9 cellular contexts compared by ENCODE assay signal in the genomic region with DNA sequence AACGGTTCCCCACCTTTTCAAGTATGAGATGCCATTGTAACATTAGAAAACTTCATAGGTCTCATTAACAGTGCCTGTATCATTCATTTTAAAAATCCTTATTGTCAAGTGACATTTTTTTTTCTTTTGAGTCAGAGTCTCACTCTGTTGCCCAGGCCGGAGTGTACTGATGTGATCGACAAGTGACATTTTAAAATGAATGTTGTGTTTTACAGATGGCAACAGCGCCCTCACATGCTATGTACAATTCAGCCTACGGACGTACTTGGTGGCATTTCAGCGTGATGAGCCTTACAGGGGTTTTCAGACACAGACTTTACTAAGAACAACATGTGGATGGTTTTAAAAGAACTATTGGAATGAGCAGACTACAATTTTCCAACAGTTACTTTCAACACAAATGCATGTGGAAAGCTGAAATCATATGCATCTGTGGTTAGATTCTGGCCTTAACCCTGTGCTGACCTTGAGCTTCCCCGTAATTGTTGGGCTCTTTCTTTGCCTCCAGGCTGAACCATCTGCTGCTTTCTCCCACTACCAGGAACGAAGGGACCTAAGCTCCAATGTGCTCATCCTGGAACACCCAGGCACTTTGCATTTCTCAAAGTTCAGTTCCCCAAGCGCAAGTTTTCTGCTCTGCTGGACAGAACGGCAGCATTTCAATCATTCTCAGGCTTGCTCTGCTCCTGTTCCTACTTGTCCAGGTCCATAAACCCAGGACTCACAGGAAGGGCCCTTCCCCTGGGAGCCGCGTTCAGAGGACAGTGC.
A peak's percentile ranks its signal among the peaks of the same experiment; 100 is the strongest.
DNase-seq lines count a peak whose midpoint lies in the region; ATAC-seq, FAIRE-seq and TF ChIP-seq lines count a peak whose summit lies in the region.
"Had no signal": no experiment of that assay in that cellular context is flagged by ENCODE, and none has a peak within 500 bp of the region (broad histone marks: within the 10 kb centered on the region; RNA-seq: fewer than 3 reads in every experiment).

No MANE protein-coding gene starts in this region.

- peak; percentile 81 for FAIRE-seq in keratinocyte (lab: Jason Lieb, UNC)
- FAIRE-seq in urothelium cell line (lab: Jason Lieb, UNC) = peak; percentile 80

- ATAC-seq in HG02642 (IDR thresholded peaks at IDR 0.05; ENCODE audit: poor library complexity, unreplicated experiment) = no peak

- no peaks in the 10 kb centered on the region for H3K36me3 ChIP-seq in adipocyte (ENCODE audit: control insufficient read depth, insufficient read depth, low read length, severe bottlenecking)
- no peaks in the 10 kb centered on the region for H3K36me3 ChIP-seq in keratinocyte (ENCODE audit: control insufficient read depth in 2 of 2, extremely low read depth in 1 of 2, insufficient read depth in 2 of 2, low read length in 2 of 2)

- H3K4me1 ChIP-seq in adipocyte (ENCODE audit: control insufficient read depth, insufficient read depth, low read length) (peaks cover 8% of the 10 kb centered on the region), keratinocyte (ENCODE audit: control insufficient read depth, extremely low read depth, insufficient read depth, low read length) (peaks cover 36% of the 10 kb centered on the region)

- H3K79me2 ChIP-seq in keratinocyte (ENCODE audit: control insufficient read depth, insufficient read depth, low read length) = no peaks in the 10 kb centered on the region

- no peaks in the 10 kb centered on the region for H4K20me1 ChIP-seq in keratinocyte (ENCODE audit: control insufficient read depth, extremely low read depth, insufficient read depth, low read length)

- TF ChIP-seq CTCF in keratinocyte (optimal IDR thresholded peaks at IDR 0.05 in 1 of 3, IDR thresholded peaks at IDR 0.05 in 1 of 3, conservative IDR thresholded peaks at IDR 0.05 in 1 of 3; ENCODE audit: extremely low read depth in 1 of 3, insufficient read depth in 2 of 3, low read length in 3 of 3) (peak; percentile 39 to 88 (median 63)), coronary artery (IDR thresholded peaks at IDR 0.05) (no peak)

- no peak overlapping the region for H3K4me3 ChIP-seq in adipocyte (ENCODE audit: low read length)
- H3K4me3 ChIP-seq in keratinocyte (ENCODE audit: control insufficient read depth in 2 of 3, extremely low read depth in 1 of 3, insufficient read depth in 2 of 3, low read depth in 1 of 3, low read length in 3 of 3) = peak overlapping the region in 1 of 3 experiments; percentile 3
- H3K4me3 ChIP-seq in coronary artery = no peak overlapping the region

- dilution Hi-C loops in keratinocyte (cut with MboI; ENCODE audit: extremely low pct_ligation_motif_present, low sequenced_read_pairs) = no loop called here

- peak overlapping the region; percentile 18 for H2AFZ ChIP-seq in keratinocyte (ENCODE audit: control insufficient read depth, low read length)

- peak overlapping the region; percentile 45 for H3K27ac ChIP-seq in keratinocyte (ENCODE audit: control insufficient read depth, insufficient read depth, low read length)
- no peak overlapping the region for H3K27ac ChIP-seq in coronary artery

- H3K4me2 ChIP-seq in keratinocyte (ENCODE audit: control insufficient read depth, extremely low read depth, insufficient read depth, low read depth, low read length) = peak overlapping the region; percentile 53

- no peaks in the 10 kb centered on the region for H3K9me1 ChIP-seq in keratinocyte (ENCODE audit: control insufficient read depth, extremely low read depth, insufficient read depth, low read length)

- DNase-seq in SIG-M5 treated with dmso at 0.1 percent for 504 hours (lab: John Stamatoyannopoulos, UW; ENCODE audit: unreplicated experiment) (peak; percentile 16), SIG-M5 (lab: John Stamatoyannopoulos, UW) (no peak), NCI-H146 treated with DMSO at 0.1 percent for 48 hours (lab: John Stamatoyannopoulos, UW; ENCODE audit: unreplicated experiment) (peak; percentile 55), adipocyte (ENCODE audit: low read depth) (peak; percentile 89), keratinocyte (ENCODE audit: low read depth, low spot score) (peak; percentile 77), urothelium cell line (ENCODE audit: low spot score) (peak; percentile 63), coronary artery (ENCODE audit: low spot score) (no peak)
- DNase-seq: activated naive CD8-positive, alpha-beta T cell treated with anti-CD3 and anti-CD28 coated beads, Interleukin-2, amount 10 ng/mL, durations not matched to agents 7 days and 5 days had no signal

- H3K9me3 ChIP-seq in adipocyte (ENCODE audit: control insufficient read depth, low read length) = no peaks in the 10 kb centered on the region
- H3K9me3 ChIP-seq in keratinocyte (ENCODE audit: control insufficient read depth, low read depth, low read length) = no peaks in the 10 kb centered on the region

- peak overlapping the region; percentile 16 for H3K9ac ChIP-seq in adipocyte (ENCODE audit: low read length)
- H3K9ac ChIP-seq in keratinocyte (ENCODE audit: control insufficient read depth, extremely low read depth, insufficient read depth, low read length) = peak overlapping the region; percentile 20

- H3K27me3 ChIP-seq in adipocyte (replicated peaks; ENCODE audit: control insufficient read depth, insufficient read depth, low read length) = no peaks in the 10 kb centered on the region
- H3K27me3 ChIP-seq in keratinocyte (ENCODE audit: control insufficient read depth, extremely low read depth, insufficient read depth, low read length) = no peaks in the 10 kb centered on the region

Comparison
In these comparisons a context has a peak if more than half of its experiments do, and no peak if none do; other contexts are left out.
1. DNase-seq: peak in SIG-M5 treated with dmso at 0.1 percent for 504 hours (single experiment), NCI-H146 treated with DMSO at 0.1 percent for 48 hours (single experiment), adipocyte (single experiment), keratinocyte (single experiment) and urothelium cell line (single experiment); none in SIG-M5 (single experiment) and coronary artery (single experiment).